In genomic region chr7:107002131-107002803, GRCh38 we compare ENCODE assay signal across 1 cellular context.
TF ChIP-seq lines count a peak whose summit lies in the region.

No MANE protein-coding gene starts in this region.

TF ChIP-seq in K562, 482 proteins besides CTCF, POLR2A, EP300 and RAD21 (continued from another document):
- TF ChIP-seq MGA (IDR thresholded peaks at IDR 0.05): no peak
- TF ChIP-seq EWSR1 (IDR thresholded peaks at IDR 0.05; ENCODE audit: borderline replicate concordance, low read depth, partially characterized antibody): no peak
- no peak for TF ChIP-seq RBFOX2 (IDR thresholded peaks at IDR 0.05; ENCODE audit: low read depth, low read length)
- TF ChIP-seq BCOR (IDR thresholded peaks at IDR 0.05): peak; percentile 76
- TF ChIP-seq, protein P1, sequence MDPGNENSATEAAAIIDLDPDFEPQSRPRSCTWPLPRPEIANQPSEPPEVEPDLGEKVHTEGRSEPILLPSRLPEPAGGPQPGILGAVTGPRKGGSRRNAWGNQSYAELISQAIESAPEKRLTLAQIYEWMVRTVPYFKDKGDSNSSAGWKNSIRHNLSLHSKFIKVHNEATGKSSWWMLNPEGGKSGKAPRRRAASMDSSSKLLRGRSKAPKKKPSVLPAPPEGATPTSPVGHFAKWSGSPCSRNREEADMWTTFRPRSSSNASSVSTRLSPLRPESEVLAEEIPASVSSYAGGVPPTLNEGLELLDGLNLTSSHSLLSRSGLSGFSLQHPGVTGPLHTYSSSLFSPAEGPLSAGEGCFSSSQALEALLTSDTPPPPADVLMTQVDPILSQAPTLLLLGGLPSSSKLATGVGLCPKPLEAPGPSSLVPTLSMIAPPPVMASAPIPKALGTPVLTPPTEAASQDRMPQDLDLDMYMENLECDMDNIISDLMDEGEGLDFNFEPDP (CRISPR knock-in tag; IDR thresholded peaks at IDR 0.05): no peak
- no peak for TF ChIP-seq ELF1 (tag; IDR thresholded peaks at IDR 0.05)
- no peak for TF ChIP-seq UBTF (IDR thresholded peaks at IDR 0.05; ENCODE audit: borderline replicate concordance in 1 of 2, low read depth in 2 of 2, low read length in 2 of 2)
- TF ChIP-seq MYC (IDR thresholded peaks at IDR 0.05; ENCODE audit: low read depth, low read length): no peak
- TF ChIP-seq MYC (CRISPR knock-in tag; IDR thresholded peaks at IDR 0.05; ENCODE audit: borderline replicate concordance, low read depth): no peak
- no peak for TF ChIP-seq MED1 (CRISPR knock-in tag; IDR thresholded peaks at IDR 0.05; ENCODE audit: borderline replicate concordance)
- no peak; the same call in 1 of the 2 replicates for TF ChIP-seq ZNF384 (IDR thresholded peaks at IDR 0.05; ENCODE audit: low read depth, low read length)
- TF ChIP-seq, protein P2, sequence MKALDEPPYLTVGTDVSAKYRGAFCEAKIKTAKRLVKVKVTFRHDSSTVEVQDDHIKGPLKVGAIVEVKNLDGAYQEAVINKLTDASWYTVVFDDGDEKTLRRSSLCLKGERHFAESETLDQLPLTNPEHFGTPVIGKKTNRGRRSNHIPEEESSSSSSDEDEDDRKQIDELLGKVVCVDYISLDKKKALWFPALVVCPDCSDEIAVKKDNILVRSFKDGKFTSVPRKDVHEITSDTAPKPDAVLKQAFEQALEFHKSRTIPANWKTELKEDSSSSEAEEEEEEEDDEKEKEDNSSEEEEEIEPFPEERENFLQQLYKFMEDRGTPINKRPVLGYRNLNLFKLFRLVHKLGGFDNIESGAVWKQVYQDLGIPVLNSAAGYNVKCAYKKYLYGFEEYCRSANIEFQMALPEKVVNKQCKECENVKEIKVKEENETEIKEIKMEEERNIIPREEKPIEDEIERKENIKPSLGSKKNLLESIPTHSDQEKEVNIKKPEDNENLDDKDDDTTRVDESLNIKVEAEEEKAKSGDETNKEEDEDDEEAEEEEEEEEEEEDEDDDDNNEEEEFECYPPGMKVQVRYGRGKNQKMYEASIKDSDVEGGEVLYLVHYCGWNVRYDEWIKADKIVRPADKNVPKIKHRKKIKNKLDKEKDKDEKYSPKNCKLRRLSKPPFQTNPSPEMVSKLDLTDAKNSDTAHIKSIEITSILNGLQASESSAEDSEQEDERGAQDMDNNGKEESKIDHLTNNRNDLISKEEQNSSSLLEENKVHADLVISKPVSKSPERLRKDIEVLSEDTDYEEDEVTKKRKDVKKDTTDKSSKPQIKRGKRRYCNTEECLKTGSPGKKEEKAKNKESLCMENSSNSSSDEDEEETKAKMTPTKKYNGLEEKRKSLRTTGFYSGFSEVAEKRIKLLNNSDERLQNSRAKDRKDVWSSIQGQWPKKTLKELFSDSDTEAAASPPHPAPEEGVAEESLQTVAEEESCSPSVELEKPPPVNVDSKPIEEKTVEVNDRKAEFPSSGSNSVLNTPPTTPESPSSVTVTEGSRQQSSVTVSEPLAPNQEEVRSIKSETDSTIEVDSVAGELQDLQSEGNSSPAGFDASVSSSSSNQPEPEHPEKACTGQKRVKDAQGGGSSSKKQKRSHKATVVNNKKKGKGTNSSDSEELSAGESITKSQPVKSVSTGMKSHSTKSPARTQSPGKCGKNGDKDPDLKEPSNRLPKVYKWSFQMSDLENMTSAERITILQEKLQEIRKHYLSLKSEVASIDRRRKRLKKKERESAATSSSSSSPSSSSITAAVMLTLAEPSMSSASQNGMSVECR (CRISPR knock-in tag; IDR thresholded peaks at IDR 0.05): no peak
- TF ChIP-seq MXD1 (CRISPR knock-in tag; IDR thresholded peaks at IDR 0.05; ENCODE audit: borderline replicate concordance, poor library complexity, severe bottlenecking): no peak
